Comparison of ENCODE assay signal across 15 cellular contexts in genomic region chr1:9625761-9626160, GRCh38. TPM values are rescaled to one million over a fixed set of nuclear protein-coding genes. Genes with fewer than 3 reads are reported as not detected.
DNase-seq lines count a peak whose midpoint lies in the region; ATAC-seq lines count a peak whose summit lies in the region.
"Had no signal": no experiment of that assay in that cellular context is flagged by ENCODE, and none has a peak within 500 bp of the region (broad histone marks: within the 10 kb centered on the region; RNA-seq: fewer than 3 reads in every experiment).

No MANE protein-coding gene starts in this region.

- no peak overlapping the region for H3K14ac ChIP-seq in neuronal stem cell (ENCODE audit: low read length)

- H3K23ac ChIP-seq in neuronal stem cell (ENCODE audit: low read depth, low read length, poor library complexity), result no peak overlapping the region

- no peak overlapping the region for H2BK12ac ChIP-seq in neuronal stem cell (ENCODE audit: low read length)

- H3K36me3 ChIP-seq in neuronal stem cell (replicated peaks in 1 of 2; ENCODE audit: control insufficient read depth in 2 of 2, insufficient read depth in 2 of 2, low read length in 2 of 2), result no peaks in the 10 kb centered on the region
- H3K36me3 ChIP-seq: left ventricle myocardium inferior, vagina had no signal

- no peak overlapping the region for H3K4me2 ChIP-seq in neuronal stem cell (ENCODE audit: insufficient read depth, low read length, poor library complexity, severe bottlenecking)

- peak overlapping the region; percentile 89 for H3K4me3 Mint-ChIP-seq in activated T-cell treated with anti-CD3 and anti-CD28 coated beads, Interleukin-2, amount 50 U/mL, for 24 hours
- H3K4me3 Mint-ChIP-seq in activated T-helper 1 cell treated with anti-CD3 and anti-CD28 coated beads, Interleukin-12 subunit alpha, Interleukin-12 subunit beta, Interleukin-2, Interleukin-4 antibody, amounts not matched to agents 30 ng/mL and 10 ng/mL and 1 ng/mL, durations not matched to agents 14 hours and 24 hours and 36 hours, result peak overlapping the region; percentile 80

- peaks cover 2% of the 10 kb centered on the region for H3K27me3 Mint-ChIP-seq in activated T-cell treated with anti-CD3 and anti-CD28 coated beads, Interleukin-2, amount 50 U/mL, for 24 hours
- H3K27me3 Mint-ChIP-seq in activated T-helper 1 cell treated with anti-CD3 and anti-CD28 coated beads, Interleukin-12 subunit alpha, Interleukin-12 subunit beta, Interleukin-2, Interleukin-4 antibody, amounts not matched to agents 30 ng/mL and 10 ng/mL and 1 ng/mL, durations not matched to agents 14 hours and 24 hours and 36 hours (ENCODE audit: insufficient read depth), result peaks cover 17% of the 10 kb centered on the region

- H3K9me3 Mint-ChIP-seq in activated T-cell treated with anti-CD3 and anti-CD28 coated beads, Interleukin-2, amount 50 U/mL, for 24 hours, result no peaks in the 10 kb centered on the region
- H3K9me3 Mint-ChIP-seq in activated T-helper 1 cell treated with anti-CD3 and anti-CD28 coated beads, Interleukin-12 subunit alpha, Interleukin-12 subunit beta, Interleukin-2, Interleukin-4 antibody, amounts not matched to agents 30 ng/mL and 10 ng/mL and 1 ng/mL, durations not matched to agents 14 hours and 24 hours and 36 hours, result no peaks in the 10 kb centered on the region

- no peak for DNase-seq in activated T-cell treated with anti-CD3 and anti-CD28 coated beads, Interleukin-2, amount 50 U/mL, for 24 hours
- DNase-seq in activated T-cell treated with anti-CD3 and anti-CD28 coated beads, Interleukin-2, amount 50 U/mL, for 1 hour, result no peak
- DNase-seq in activated T-helper 1 cell treated with anti-CD3 and anti-CD28 coated beads, Interleukin-12 subunit alpha, Interleukin-12 subunit beta, Interleukin-2, Interleukin-4 antibody, amounts not matched to agents 30 ng/mL and 10 ng/mL and 1 ng/mL, durations not matched to agents 14 hours and 24 hours and 36 hours (ENCODE audit: low spot score), result no peak
- DNase-seq in neuronal stem cell (ENCODE audit: low spot score) (no peak), NCI-H345 (lab: John Stamatoyannopoulos, UW) (no peak)
- DNase-seq: amygdala, foreskin keratinocyte, left ventricle myocardium inferior, NCI-H2029, NCI-H510A treated with DMSO at 0.1 percent for 48 hours had no signal

- H3K4me1 Mint-ChIP-seq in activated T-cell treated with anti-CD3 and anti-CD28 coated beads, Interleukin-2, amount 50 U/mL, for 24 hours (ENCODE audit: low read depth), result peaks cover 39% of the 10 kb centered on the region
- peaks cover 42% of the 10 kb centered on the region for H3K4me1 Mint-ChIP-seq in activated T-helper 1 cell treated with anti-CD3 and anti-CD28 coated beads, Interleukin-12 subunit alpha, Interleukin-12 subunit beta, Interleukin-2, Interleukin-4 antibody, amounts not matched to agents 30 ng/mL and 10 ng/mL and 1 ng/mL, durations not matched to agents 14 hours and 24 hours and 36 hours (ENCODE audit: low read depth)

- H2BK120ac ChIP-seq in neuronal stem cell (ENCODE audit: low read depth, low read length), result no peak overlapping the region

- H3K36me3 Mint-ChIP-seq in activated T-cell treated with anti-CD3 and anti-CD28 coated beads, Interleukin-2, amount 50 U/mL, for 24 hours (ENCODE audit: low read depth), result peaks cover 15% of the 10 kb centered on the region
- peaks cover 7% of the 10 kb centered on the region for H3K36me3 Mint-ChIP-seq in activated T-helper 1 cell treated with anti-CD3 and anti-CD28 coated beads, Interleukin-12 subunit alpha, Interleukin-12 subunit beta, Interleukin-2, Interleukin-4 antibody, amounts not matched to agents 30 ng/mL and 10 ng/mL and 1 ng/mL, durations not matched to agents 14 hours and 24 hours and 36 hours (ENCODE audit: low read depth)

- no peak overlapping the region for H4K91ac ChIP-seq in neuronal stem cell (ENCODE audit: low read depth, low read length, poor library complexity)

- H3K9ac ChIP-seq in neuronal stem cell (ENCODE audit: low read depth, low read length, poor library complexity), result no peak overlapping the region

- no peak overlapping the region for H4K8ac ChIP-seq in neuronal stem cell (ENCODE audit: low read depth, low read length)

- H3K79me1 ChIP-seq in neuronal stem cell (ENCODE audit: low read depth, low read length), result peaks cover 2% of the 10 kb centered on the region

- no peak overlapping the region for H2BK5ac ChIP-seq in neuronal stem cell (ENCODE audit: low read length)

- H3K4me3 ChIP-seq in neuronal stem cell (ENCODE audit: low read length in 2 of 2), result no peak overlapping the region
- H3K4me3 ChIP-seq: vagina had no signal

- no CpG with 5 or more reads among the region's 6 CpGs for WGBS in neuronal stem cell (ENCODE audit: extremely low coverage in 2 of 2, insufficient read length in 2 of 2, insufficient replicate concordance in 1 of 2), 2 donors

- no peak overlapping the region for H3K27ac ChIP-seq in neuronal stem cell (replicated peaks; ENCODE audit: low read length)
- H3K27ac ChIP-seq: foreskin keratinocyte, left ventricle myocardium inferior, SK-N-MC, vagina had no signal

- H3K4me1 ChIP-seq in neuronal stem cell (ENCODE audit: control insufficient read depth in 2 of 2, insufficient read depth in 1 of 2, low read depth in 1 of 2, low read length in 2 of 2), result peaks cover 6 to 7% of the 10 kb centered on the region in 2 donors
- H3K4me1 ChIP-seq: foreskin keratinocyte had no signal

- no peaks in the 10 kb centered on the region for H3K9me3 ChIP-seq in neuronal stem cell (replicated peaks in 1 of 2; ENCODE audit: control insufficient read depth in 2 of 2, insufficient read depth in 1 of 2, low read depth in 1 of 2, low read length in 2 of 2)
- H3K9me3 ChIP-seq: left ventricle myocardium inferior, vagina had no signal

- intact Hi-C loops in activated T-helper 1 cell treated with anti-CD3 and anti-CD28 coated beads, Interleukin-12 subunit alpha, Interleukin-12 subunit beta, Interleukin-2, Interleukin-4 antibody, amounts not matched to agents 30 ng/mL and 10 ng/mL and 1 ng/mL, durations not matched to agents 14 hours and 24 hours and 36 hours (cut with micrococcal nuclease), result loop anchor here (2.0 to 5.0 kb wide), 2 partner anchors 37 to 47 kb away; partner anchors contain the start of gene TMEM201

- H3K27me3 ChIP-seq in neuronal stem cell (ENCODE audit: control insufficient read depth in 3 of 3, insufficient read depth in 3 of 3, low read depth in 1 of 3, low read length in 3 of 3), result peaks cover 0 to 25% (median 5%) of the 10 kb centered on the region in 3 experiments
- H3K27me3 ChIP-seq: vagina had no signal

- no peak overlapping the region for H3K27ac Mint-ChIP-seq in activated T-cell treated with anti-CD3 and anti-CD28 coated beads, Interleukin-2, amount 50 U/mL, for 24 hours
- H3K27ac Mint-ChIP-seq in activated T-helper 1 cell treated with anti-CD3 and anti-CD28 coated beads, Interleukin-12 subunit alpha, Interleukin-12 subunit beta, Interleukin-2, Interleukin-4 antibody, amounts not matched to agents 30 ng/mL and 10 ng/mL and 1 ng/mL, durations not matched to agents 14 hours and 24 hours and 36 hours, result peak overlapping the region; percentile 24

- H3K18ac ChIP-seq in neuronal stem cell (ENCODE audit: low read length), result peak overlapping the region; percentile 48

- peak overlapping the region; percentile 73 for H2BK15ac ChIP-seq in neuronal stem cell (ENCODE audit: low read length)

- no peak overlapping the region for H2AFZ ChIP-seq in neuronal stem cell (ENCODE audit: low read length)

- H3K4ac ChIP-seq in neuronal stem cell (ENCODE audit: low read length), result no peak overlapping the region

- H2AK5ac ChIP-seq in neuronal stem cell (ENCODE audit: low read depth, low read length), result peak overlapping the region; percentile 4

- ATAC-seq in HG02610 (IDR thresholded peaks at IDR 0.05; ENCODE audit: unreplicated experiment) (peak; percentile 0), GM19035 (IDR thresholded peaks at IDR 0.05; ENCODE audit: unreplicated experiment) (no peak), HG02973 (IDR thresholded peaks at IDR 0.05; ENCODE audit: unreplicated experiment) (no peak)
- ATAC-seq: foreskin keratinocyte had no signal

RNA-seq across cellular contexts. Expression of gene PIK3CD, which starts 25.8 kb away (rescaled TPM):
- 287 and 291 TPM in 2 replicates for total RNA-seq in activated T-helper 1 cell treated with anti-CD3 and anti-CD28 coated beads, Interleukin-12 subunit alpha, Interleukin-12 subunit beta, Interleukin-2, Interleukin-4 antibody, amounts not matched to agents 30 ng/mL and 10 ng/mL and 1 ng/mL, durations not matched to agents 14 hours and 24 hours and 36 hours
- 5.9 TPM for polyA plus RNA-seq in neuronal stem cell (2013, experiment 1 of 2)
- 6.2 TPM for polyA plus RNA-seq in neuronal stem cell (2013, experiment 2 of 2)

RNA-seq across cellular contexts. Expression of gene TMEM201, which starts 37.0 kb away (rescaled TPM):
- total RNA-seq in activated T-helper 1 cell treated with anti-CD3 and anti-CD28 coated beads, Interleukin-12 subunit alpha, Interleukin-12 subunit beta, Interleukin-2, Interleukin-4 antibody, amounts not matched to agents 30 ng/mL and 10 ng/mL and 1 ng/mL, durations not matched to agents 14 hours and 24 hours and 36 hours, result 36.7 and 38.7 TPM in 2 replicates
- 14.4 TPM for polyA plus RNA-seq in neuronal stem cell (2013, experiment 1 of 2)
- 13.9 TPM for polyA plus RNA-seq in neuronal stem cell (2013, experiment 2 of 2)
